In genomic region chr20:41123636-41124035, GRCh38 we compare ENCODE assay signal across 18 cellular contexts.
"Had no signal": no experiment of that assay in that cellular context is flagged by ENCODE, and none has a peak within 500 bp of the region (broad histone marks: within the 10 kb centered on the region; RNA-seq: fewer than 3 reads in every experiment).

No MANE protein-coding gene starts in this region.

- H3K9me3 ChIP-seq: Peyer's patch had no signal

- H3K27me3 ChIP-seq: Peyer's patch had no signal

- H3K27ac ChIP-seq: HL-60 had no signal

- DNase-seq: KBM-7, MM.1S, NCI-H1092 treated with DMSO at 0.1 percent for 48 hours, NCI-H1436, NCI-H187, NCI-H2029, NCI-H2081 treated with DMSO at 0.1 percent for 48 hours, NCI-H2171 treated with DMSO at 0.1 percent for 48 hours, NCI-H345, NCI-H446 treated with DMSO at 0.1 percent for 48 hours, NCI-H510A treated with DMSO at 0.1 percent for 48 hours, NCI-H526, NCI-H82, Peyer's patch, Right ventricle myocardium superior, RPMI8226, T-helper 1 cell had no signal

- H3K4me3 ChIP-seq: Peyer's patch had no signal
